ENCODE assay signal across 10 cellular contexts in genomic region chr11:82980292-82980691, GRCh38.
DNase-seq lines count a peak whose midpoint lies in the region; ATAC-seq and TF ChIP-seq lines count a peak whose summit lies in the region.
"Had no signal": no experiment of that assay in that cellular context is flagged by ENCODE, and none has a peak within 500 bp of the region (broad histone marks: within the 10 kb centered on the region; RNA-seq: fewer than 3 reads in every experiment).

No MANE protein-coding gene starts in this region.

- peak overlapping the region; percentile 4 for H3K27ac ChIP-seq in angular gyrus (ENCODE audit: low read depth, low read length)

- TF ChIP-seq CTCF in HFF-Myc (IDR thresholded peaks at IDR 0.05; ENCODE audit: low read depth, low read length, missing control alignments) (no peak), kidney epithelial cell (IDR thresholded peaks at IDR 0.05; ENCODE audit: insufficient read depth, low read length, poor library complexity, severe bottlenecking) (no peak)

- no peak overlapping the region for H3K4me3 ChIP-seq in HFF-Myc (replicated peaks; ENCODE audit: low read depth, low read length)
- no peak overlapping the region for H3K4me3 ChIP-seq in kidney epithelial cell (ENCODE audit: low read depth, low read length)

- DNase-seq in ACHN (peak; percentile 67), HFF-Myc (ENCODE audit: extremely low read depth, low read depth) (peak; percentile 39), kidney epithelial cell (ENCODE audit: low read depth) (peak; percentile 58), GDM1 (lab: John Stamatoyannopoulos, UW) (no peak), midbrain (lab: John Stamatoyannopoulos, UW) (no peak), cerebellum (ENCODE audit: low spot score) (no peak)
- DNase-seq: DMS 273 treated with DMSO at 0.1 percent for 48 hours, NCI-H69 had no signal

- H3K27me3 ChIP-seq in kidney epithelial cell (ENCODE audit: control insufficient read depth, insufficient read depth, low read length) = no peaks in the 10 kb centered on the region

- H3K36me3 ChIP-seq in kidney epithelial cell (ENCODE audit: control insufficient read depth, insufficient read depth, low read length) = no peaks in the 10 kb centered on the region

- no peak for ATAC-seq in HG03378 (IDR thresholded peaks at IDR 0.05; ENCODE audit: unreplicated experiment)

- in situ Hi-C loops in ACHN (cut with HindIII; ENCODE audit: low pct_ligation_motif_present, low pct_unique_long_range_greater_than_20kb, low sequenced_read_pairs) = no loop called here

Comparison
In these comparisons a context has a peak if more than half of its experiments do, and no peak if none do; other contexts are left out.
1. DNase-seq: peak in ACHN (single experiment), HFF-Myc (single experiment) and kidney epithelial cell (single experiment); none in GDM1 (single experiment), midbrain (single experiment) and cerebellum (single experiment).